16 cellular contexts compared by ENCODE assay signal in the genomic region with DNA sequence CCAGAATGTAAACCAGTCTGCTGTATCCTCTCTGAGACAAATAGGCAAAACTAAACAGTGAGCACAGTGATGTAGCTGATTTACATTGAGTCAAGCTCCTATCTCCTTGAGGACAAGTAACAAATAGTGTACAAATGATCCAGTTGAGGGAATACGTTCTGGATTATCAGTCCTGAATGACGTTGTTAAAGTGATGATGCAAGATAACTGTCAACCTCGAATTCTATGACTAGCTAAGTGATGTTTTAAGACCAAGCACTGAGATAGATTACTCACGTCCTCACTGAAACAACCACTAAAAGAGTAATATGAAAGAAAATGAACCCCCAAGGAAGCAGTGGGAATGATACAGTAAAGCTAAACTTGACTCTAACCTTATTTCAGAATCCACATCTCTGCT.
DNase-seq lines count a peak whose midpoint lies in the region; ATAC-seq, FAIRE-seq and TF ChIP-seq lines count a peak whose summit lies in the region.
"Had no signal": no experiment of that assay in that cellular context is flagged by ENCODE, and none has a peak within 500 bp of the region (broad histone marks: within the 10 kb centered on the region; RNA-seq: fewer than 3 reads in every experiment).

No MANE protein-coding gene starts in this region.

- peak; percentile 76 for FAIRE-seq in H54 (lab: Jason Lieb, UNC)
- FAIRE-seq: GM18507 had no signal

- no peak overlapping the region for H3K4me3 ChIP-seq in fibroblast of pulmonary artery (replicated peaks; ENCODE audit: low read depth, low read length)
- H3K4me3 ChIP-seq: GM23248 had no signal

- ATAC-seq in GM21723 (IDR thresholded peaks at IDR 0.05; ENCODE audit: unreplicated experiment) (no peak), HG03280 (IDR thresholded peaks at IDR 0.05; ENCODE audit: unreplicated experiment) (no peak)

- TF ChIP-seq CTCF in fibroblast of pulmonary artery (IDR thresholded peaks at IDR 0.05; ENCODE audit: low read length, missing control alignments) (no peak), GM10266 (IDR thresholded peaks at IDR 0.05; ENCODE audit: control insufficient read depth, insufficient read depth, low read depth, missing control alignments) (no peak)

- DNase-seq in H54 (ENCODE audit: insufficient read length, low spot score) = no peak
- peak; percentile 57 for DNase-seq in amniotic epithelial cell (ENCODE audit: low read depth)
- peak; percentile 22 for DNase-seq in fibroblast of pulmonary artery (ENCODE audit: low read depth)
- no peak for DNase-seq in DMS153 treated with DMSO at 0.1 percent for 48 hours (lab: John Stamatoyannopoulos, UW; ENCODE audit: unreplicated experiment)
- no peak for DNase-seq in GM10266 (ENCODE audit: extremely low spot score)
- DNase-seq: BE2C; CD4-positive, alpha-beta memory T cell; DMS153; DND-41; GDM1; GM23248; H7; KBM-7 had no signal

- TF ChIP-seq POLR2A in H54 (IDR thresholded peaks at IDR 0.05; ENCODE audit: low read depth, low read length) = no peak

Comparison
In these comparisons a context has a peak if more than half of its experiments do, and no peak if none do; other contexts are left out.
1. DNase-seq: peak in amniotic epithelial cell (single experiment) and fibroblast of pulmonary artery (single experiment); none in H54 (single experiment), DMS153 treated with DMSO at 0.1 percent for 48 hours (single experiment) and GM10266 (single experiment).